ENCODE assay signal across 1 cellular context in genomic region chr10:123274513-123275182, GRCh38.
TF ChIP-seq lines count a peak whose summit lies in the region.

No MANE protein-coding gene starts in this region.

TF ChIP-seq in GM23338, 12 proteins besides CTCF, POLR2A, EP300 and RAD21 (continued from another document):
- no peak for TF ChIP-seq ZNF462 (CRISPR knock-in tag; IDR thresholded peaks at IDR 0.05)
